9 cellular contexts compared by ENCODE assay signal in genomic region chr4:26322349-26322748, GRCh38. TPM values are rescaled to one million over a fixed set of nuclear protein-coding genes. Genes with fewer than 3 reads are reported as not detected.
DNase-seq lines count a peak whose midpoint lies in the region; ATAC-seq, FAIRE-seq and TF ChIP-seq lines count a peak whose summit lies in the region.
"Had no signal": no experiment of that assay in that cellular context is flagged by ENCODE, and none has a peak within 500 bp of the region (broad histone marks: within the 10 kb centered on the region; RNA-seq: fewer than 3 reads in every experiment).

No MANE protein-coding gene starts in this region.

- no peak for ATAC-seq in GM12878
- no peak for ATAC-seq in HG03159 (IDR thresholded peaks at IDR 0.05; ENCODE audit: unreplicated experiment)
- ATAC-seq in HG02970 (IDR thresholded peaks at IDR 0.05; ENCODE audit: low FRiP score, unreplicated experiment): no peak
- no peak for ATAC-seq in GM21717 (IDR thresholded peaks at IDR 0.05; ENCODE audit: unreplicated experiment)
- no peak for ATAC-seq in GM18909 (IDR thresholded peaks at IDR 0.05; ENCODE audit: poor library complexity, unreplicated experiment)

- H3K27me3 Mint-ChIP-seq in mesothelial cell of epicardium (ENCODE audit: low read depth): no peaks in the 10 kb centered on the region

- intact Hi-C loops in GM12878 (cut with micrococcal nuclease; ENCODE audit: unreplicated experiment): no loop called here

- H3K4me3 ChIP-seq in ACC112 (ENCODE audit: low read depth, low read length): peak overlapping the region; percentile 98
- H3K4me3 ChIP-seq in HUES64 (ENCODE audit: low read length): peak overlapping the region; percentile 90
- H3K4me3 ChIP-seq in GM12878: peak overlapping the region; percentile 98

- in situ Hi-C loops in GM12878 (cut with MboI): loop anchor here (5.0 kb wide), 2 partner anchors 190 to 250 kb away; no protein-coding TSS in a partner anchor

- no TSS peak for BruUV-seq in GM12878 (replicated peaks; lab: Mats Ljungman, UMichigan)

- H3K79me2 ChIP-seq in ACC112 (ENCODE audit: control insufficient read depth, insufficient read depth, low read length, unreplicated experiment): peaks cover 66% of the 10 kb centered on the region
- peaks cover 70% of the 10 kb centered on the region for H3K79me2 ChIP-seq in GM12878 (ENCODE audit: control insufficient read depth, insufficient read depth, low read length)

- no peaks in the 10 kb centered on the region for H3K36me3 ChIP-seq in ACC112 (ENCODE audit: insufficient read depth, low read length)
- no peaks in the 10 kb centered on the region for H3K36me3 ChIP-seq in HUES64 (ENCODE audit: insufficient read depth, low read length)
- H3K36me3 ChIP-seq in GM12878 (ENCODE audit: control insufficient read depth in 2 of 2, insufficient read depth in 2 of 2, low read length in 1 of 2): no peaks in the 10 kb centered on the region

- SMC1A ChIA-PET in GM12878 (lab: Charles Lee; ENCODE audit: uncharacterized antibody, unreplicated experiment): interaction anchor here (0.6 to 10.0 kb wide), 9 partner anchors 8 to 463 kb away, joined by 3 to 97 read pairs (median 5); no protein-coding TSS in a partner anchor

- H3K4me3 Mint-ChIP-seq in mesothelial cell of epicardium: peak overlapping the region; percentile 98

- H2AFZ ChIP-seq in ACC112 (ENCODE audit: low read length, unreplicated experiment) (no peak overlapping the region), GM12878 (ENCODE audit: control insufficient read depth, low read depth, low read length) (no peak overlapping the region)

- no peak for TF ChIP-seq RAD21 in GM12878 (IDR thresholded peaks at IDR 0.05; ENCODE audit: insufficient read depth, low read depth, low read length)

- no peak for TF ChIP-seq CTCF in GM12878 (IDR thresholded peaks at IDR 0.05 in 2 of 3, conservative IDR thresholded peaks at IDR 0.05 in 1 of 3; ENCODE audit: control insufficient read depth in 2 of 3, extremely low read depth in 1 of 3, insufficient read depth in 1 of 3, low read depth in 3 of 3, low read length in 3 of 3)
- TF ChIP-seq CTCF in mesothelial cell of epicardium (IDR thresholded peaks at IDR 0.05; ENCODE audit: unreplicated experiment): no peak

- RAD21 ChIA-PET in GM12878 (lab: Charles Lee; ENCODE audit: unreplicated experiment): interaction anchor here (0.6 to 6.4 kb wide), 5 partner anchors 16 to 335 kb away, joined by 3 to 76 read pairs (median 5); no protein-coding TSS in a partner anchor

- H3K9me3 ChIP-seq in HUES64 (ENCODE audit: insufficient read depth, low read depth, low read length): no peaks in the 10 kb centered on the region
- peaks cover 9% of the 10 kb centered on the region; the same call in 2 of the 3 replicates for H3K9me3 ChIP-seq in GM12878 (replicated peaks; ENCODE audit: control insufficient read depth, insufficient read depth, low read length)

- H3K27ac ChIP-seq in ACC112 (ENCODE audit: low read depth, low read length) (peak overlapping the region; percentile 75), HUES64 (ENCODE audit: low read depth, low read length) (no peak overlapping the region), GM12878 (ENCODE audit: control insufficient read depth, insufficient read depth) (no peak overlapping the region)

- H3K4me2 ChIP-seq in GM12878 (ENCODE audit: control insufficient read depth, insufficient read depth): peak overlapping the region; percentile 95

- WGBS in HUES64: 3% methylated on average over 5 of the region's 7 CpGs
- 22% methylated on average over 7 of the region's 7 CpGs for WGBS in GM12878 (ENCODE audit: insufficient coverage, insufficient replicate concordance, low lambda C conversion rate, missing lambda C conversion rate)

- no peaks in the 10 kb centered on the region for H3K27me3 ChIP-seq in ACC112 (ENCODE audit: insufficient read depth, low read length)
- no peaks in the 10 kb centered on the region for H3K27me3 ChIP-seq in HUES64 (ENCODE audit: insufficient read depth, low read length)
- H3K27me3 ChIP-seq in GM12878 (replicated peaks in 1 of 2; ENCODE audit: control insufficient read depth in 2 of 2, insufficient read depth in 2 of 2, low read length in 1 of 2): no peaks in the 10 kb centered on the region

- CTCF ChIA-PET in GM12878 (lab: Yijun Ruan, JAX): interaction anchor here (0.7 to 15.1 kb wide), 7 partner anchors 8 to 255 kb away, joined by 3 to 474 read pairs (median 5); no protein-coding TSS in a partner anchor

- H3K4me1 ChIP-seq in ACC112 (ENCODE audit: control insufficient read depth, insufficient read depth, low read length, unreplicated experiment): peaks cover 41% of the 10 kb centered on the region
- peaks cover 39% of the 10 kb centered on the region for H3K4me1 ChIP-seq in HUES64 (ENCODE audit: insufficient read depth, low read length)
- H3K4me1 ChIP-seq in GM12878 (ENCODE audit: control insufficient read depth, insufficient read depth, low read length): no peaks in the 10 kb centered on the region

- peaks cover 27% of the 10 kb centered on the region for H3K4me1 Mint-ChIP-seq in mesothelial cell of epicardium

- TF ChIP-seq POLR2A in GM12878 (IDR thresholded peaks at IDR 0.05; ENCODE audit: low read depth, low read length): no peak

- peaks cover 7% of the 10 kb centered on the region for H3K9me3 Mint-ChIP-seq in mesothelial cell of epicardium

- no peak for DNase-seq in GM12878 (ENCODE audit: low read depth, low spot score)
- DNase-seq in mesothelial cell of epicardium (ENCODE audit: low spot score in 2 of 2, unreplicated experiment in 2 of 2): no peak

- no peak for FAIRE-seq in GM12878 (lab: Jason Lieb, UNC)
- FAIRE-seq: endometrium had no signal

- POLR2A ChIA-PET in GM12878 (lab: Charles Lee): no interaction called here

- H4K20me1 ChIP-seq in GM12878 (ENCODE audit: control insufficient read depth, insufficient read depth): 0 out of 2 replicates have a peak, but pooled peaks cover 3% of the 10 kb centered on the region

- peak overlapping the region; percentile 98 for H3K27ac Mint-ChIP-seq in mesothelial cell of epicardium

- no peak for TF ChIP-seq EP300 in GM12878 (IDR thresholded peaks at IDR 0.05; ENCODE audit: borderline replicate concordance in 1 of 2, control insufficient read depth in 1 of 2, low read depth in 2 of 2, low read length in 2 of 2)

- H3K9ac ChIP-seq in HUES64 (ENCODE audit: low read depth, low read length) (peak overlapping the region; percentile 94; the same call in 1 of the 2 replicates), GM12878 (ENCODE audit: control insufficient read depth, insufficient read depth, low read length) (peak overlapping the region; percentile 94)

- H3K36me3 Mint-ChIP-seq in mesothelial cell of epicardium: no peaks in the 10 kb centered on the region

TF ChIP-seq in GM12878, 131 proteins besides CTCF, POLR2A, EP300 and RAD21:
- no peak for TF ChIP-seq JUNB (IDR thresholded peaks at IDR 0.05)
- TF ChIP-seq SP1 (IDR thresholded peaks at IDR 0.05; ENCODE audit: low read depth, low read length): no peak
- no peak for TF ChIP-seq RB1 (IDR thresholded peaks at IDR 0.05; ENCODE audit: borderline replicate concordance)
- TF ChIP-seq USF1 (IDR thresholded peaks at IDR 0.05; ENCODE audit: borderline replicate concordance, extremely low read length, insufficient read depth, low read depth, low read length): no peak
- TF ChIP-seq IRF4 (IDR thresholded peaks at IDR 0.05; ENCODE audit: low read depth, low read length): no peak
- TF ChIP-seq MLLT1 (IDR thresholded peaks at IDR 0.05): peak; percentile 61

RNA-seq across cellular contexts. Expression of gene RBPJ, which starts 1.5 kb away (rescaled TPM):
- 69.6 TPM for polyA plus RNA-seq in HUES64 (2013, experiment 1 of 2)
- polyA plus RNA-seq in HUES64 (2013, experiment 2 of 2): 70.3 TPM
- total RNA-seq in GM12878 (2013; cell fraction: nucleolus; rRNA removed): 313 and 326 TPM in 2 replicates
- total RNA-seq in GM12878 (2014; rRNA removed): 24.5 and 31.6 TPM in 2 replicates
- total RNA-seq in GM12878 (2014; rRNA removed; fragmentation: Illumina TruSeq; extraction: Trizol): 33.0 and 33.6 TPM in 2 replicates
- 43.9 and 46.5 TPM in 2 replicates for total RNA-seq in GM12878 (2021)
- polyA plus RNA-seq in GM12878 (2011; ENCODE audit: low read depth): 28.0 TPM
- 87.6 and 109 TPM in 2 replicates for polyA plus RNA-seq in GM12878 (2011; rRNA removed)
- 38.0 and 41.1 TPM in 2 replicates for polyA plus RNA-seq in GM12878 (2011; cell fraction: cytosol; rRNA removed)
- polyA plus RNA-seq in GM12878 (2011; cell fraction: nucleus; rRNA removed): 62.9 and 108 TPM in 2 replicates
- 50.2 and 56.7 TPM in 2 replicates for polyA plus RNA-seq in GM12878 (2012)
- polyA plus RNA-seq in GM12878 (2014; fragmentation: Illumina TruSeq; extraction: Trizol): 46.3 and 53.9 TPM in 2 replicates
- 10 to 100 TPM; 24.8 to 39.2 TPM for polyA plus RNA-seq in GM12878 (2014; fragmentation: Nextera tagmentation; extraction: Ambion mirVana)
- 20.7 and 26.0 TPM in 2 replicates for polyA plus RNA-seq in GM12878 (2014; rRNA removed)
- 10 to 100 TPM; 58.3 to 60.6 TPM for polyA plus RNA-seq in GM12878 (2016; fragmentation: Nextera tagmentation; extraction: Ambion mirVana)
- 66.1 and 88.3 TPM in 2 replicates for polyA minus RNA-seq in GM12878 (2011; rRNA and poly(A)+ RNA removed)
- polyA minus RNA-seq in GM12878 (2011; cell fraction: cytosol; rRNA and poly(A)+ RNA removed): 21.9 and 28.4 TPM in 2 replicates
- polyA minus RNA-seq in GM12878 (2011; cell fraction: nucleus; rRNA and poly(A)+ RNA removed): 85.2 and 121 TPM in 2 replicates
- total RNA-seq in mesothelial cell of epicardium: 83.5 to 87.0 TPM (median 86.1 TPM) in 3 replicates
